In the genomic region with DNA sequence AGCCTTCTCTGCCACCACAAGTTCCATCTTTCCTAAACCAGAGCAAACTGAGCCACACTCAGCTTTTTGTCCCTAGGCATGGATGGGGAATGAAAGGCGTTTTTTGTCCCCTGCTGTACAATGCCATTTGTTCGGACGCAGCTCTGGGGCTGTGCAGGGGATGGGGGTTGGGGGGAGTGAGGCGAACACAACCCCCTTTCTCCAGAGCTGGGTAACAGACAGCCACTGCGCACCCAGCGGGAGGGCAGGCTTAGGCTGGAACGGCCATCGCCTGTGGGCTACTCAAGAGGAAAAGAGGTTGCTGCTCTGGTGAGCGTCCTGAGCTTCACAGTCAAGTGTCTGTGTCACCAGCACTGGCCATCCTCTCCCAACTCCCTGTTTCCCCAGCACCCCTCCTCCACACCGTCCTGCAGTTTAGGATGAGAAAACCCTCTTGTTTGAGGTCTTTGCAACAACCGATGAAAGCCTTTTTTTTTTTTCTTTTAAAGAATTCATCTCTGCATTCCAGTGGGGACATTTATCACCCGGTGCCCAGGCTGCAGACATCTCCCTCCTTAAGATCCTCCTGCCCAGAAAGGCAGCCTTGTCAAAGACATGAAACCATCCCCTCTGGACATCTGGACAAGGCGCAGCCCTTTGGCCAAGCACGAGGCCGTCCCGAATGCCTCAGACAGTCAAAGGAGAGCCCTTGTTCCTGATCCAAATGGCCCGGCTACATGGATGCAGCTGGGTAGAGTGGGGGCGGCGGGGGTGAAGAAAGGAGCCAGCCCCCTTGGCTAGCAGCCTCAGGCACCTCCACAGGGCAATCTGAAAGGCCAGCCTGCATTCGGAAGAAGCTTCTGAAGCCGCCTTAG, we compare ENCODE assay signal across 23 cellular contexts.
DNase-seq lines count a peak whose midpoint lies in the region; ATAC-seq and TF ChIP-seq lines count a peak whose summit lies in the region.
"Had no signal": no experiment of that assay in that cellular context is flagged by ENCODE, and none has a peak within 500 bp of the region (broad histone marks: within the 10 kb centered on the region; RNA-seq: fewer than 3 reads in every experiment).

No MANE protein-coding gene starts in this region.

- DNase-seq in NT2/D1 (ENCODE audit: low read depth, low spot score) (no peak), mesothelial cell of epicardium (ENCODE audit: low spot score in 2 of 2, unreplicated experiment in 2 of 2) (no peak), substantia nigra (lab: John Stamatoyannopoulos, UW) (peak; percentile 3 to 85 (median 65)), SKM-1 treated with dmso at 0.1 percent for 144 hours (lab: John Stamatoyannopoulos, UW; ENCODE audit: unreplicated experiment) (no peak), omental fat pad (ENCODE audit: low spot score) (no peak), Caco-2 (no peak), coronary artery (ENCODE audit: low spot score) (no peak)
- DNase-seq: activated CD8-positive, alpha-beta memory T cell treated with anti-CD3 and anti-CD28 coated beads for 24 hours; AML-193; Calu3; erythroblast; gastrocnemius medialis; lower lobe of right lung; naive B cell; NCI-H1694 treated with DMSO at 0.1 percent for 48 hours; PC-3; T1000; thyroid gland had no signal

- H3K9ac ChIP-seq in NT2/D1 (ENCODE audit: insufficient read length, low read depth), result peak overlapping the region; percentile 3

- H3K4me3 Mint-ChIP-seq in mesothelial cell of epicardium (no peak overlapping the region), Caco-2 (ENCODE audit: unreplicated experiment) (no peak overlapping the region)
- H3K4me3 Mint-ChIP-seq: activated naive CD8-positive, alpha-beta T cell; activated T-helper 1 cell treated with anti-CD3 and anti-CD28 coated beads, Interleukin-12 subunit alpha, Interleukin-12 subunit beta, Interleukin-2, Interleukin-4 antibody, amounts not matched to agents 30 ng/mL and 10 ng/mL and 1 ng/mL, durations not matched to agents 14 hours and 24 hours and 36 hours had no signal

- H3K27ac ChIP-seq in gastroesophageal sphincter, result no peak overlapping the region
- peak overlapping the region; percentile 88 for H3K27ac ChIP-seq in substantia nigra (ENCODE audit: low read depth, low read length, poor library complexity, severe bottlenecking)
- no peak overlapping the region for H3K27ac ChIP-seq in coronary artery
- H3K27ac ChIP-seq: breast epithelium, gastrocnemius medialis, lower lobe of right lung, thyroid gland had no signal

- H3K9me3 Mint-ChIP-seq in mesothelial cell of epicardium (peaks cover 19% of the 10 kb centered on the region), Caco-2 (ENCODE audit: unreplicated experiment) (no peaks in the 10 kb centered on the region)
- H3K9me3 Mint-ChIP-seq: activated T-helper 1 cell treated with anti-CD3 and anti-CD28 coated beads, Interleukin-12 subunit alpha, Interleukin-12 subunit beta, Interleukin-2, Interleukin-4 antibody, amounts not matched to agents 30 ng/mL and 10 ng/mL and 1 ng/mL, durations not matched to agents 14 hours and 24 hours and 36 hours had no signal

- H3K27ac Mint-ChIP-seq in mesothelial cell of epicardium (peak overlapping the region; percentile 30), Caco-2 (ENCODE audit: unreplicated experiment) (no peak overlapping the region)
- H3K27ac Mint-ChIP-seq: activated naive CD8-positive, alpha-beta T cell; activated T-helper 1 cell treated with anti-CD3 and anti-CD28 coated beads, Interleukin-12 subunit alpha, Interleukin-12 subunit beta, Interleukin-2, Interleukin-4 antibody, amounts not matched to agents 30 ng/mL and 10 ng/mL and 1 ng/mL, durations not matched to agents 14 hours and 24 hours and 36 hours; naive B cell had no signal

- WGBS in gastroesophageal sphincter (ENCODE audit: low coverage in 1 of 2), 2 donors, result 70% methylated on average over 6 of the region's 21 CpGs; no CpG with 5 or more reads in 1 of the 2 donors

- H3K4me3 ChIP-seq in NT2/D1 (ENCODE audit: insufficient read length, low read depth), result no peak overlapping the region
- H3K4me3 ChIP-seq in gastroesophageal sphincter, result no peak overlapping the region
- H3K4me3 ChIP-seq in Caco-2 (ENCODE audit: low read depth, low read length), result no peak overlapping the region
- H3K4me3 ChIP-seq in coronary artery, result no peak overlapping the region
- H3K4me3 ChIP-seq: breast epithelium, gastrocnemius medialis, K562, lower lobe of right lung, thyroid gland had no signal

- BruUV-seq in Caco-2 (replicated peaks; lab: Mats Ljungman, UMichigan), result no TSS peak

- no peak for TF ChIP-seq EP300 in gastroesophageal sphincter (IDR thresholded peaks at IDR 0.05)

- peak; percentile 26 for ATAC-seq in gastroesophageal sphincter
- no peak for ATAC-seq in omental fat pad (ENCODE audit: low FRiP score)
- ATAC-seq: gastrocnemius medialis, K562, PC-3 had no signal

- no peak for TF ChIP-seq POLR2A in gastroesophageal sphincter (IDR thresholded peaks at IDR 0.05)

- H3K9me3 ChIP-seq in NT2/D1 (ENCODE audit: insufficient read depth, low read length) (peaks cover 13% of the 10 kb centered on the region; the same call in 1 of the 2 replicates), gastroesophageal sphincter (no peaks in the 10 kb centered on the region), Caco-2 (no peaks in the 10 kb centered on the region)
- H3K9me3 ChIP-seq: gastrocnemius medialis, lower lobe of right lung, thyroid gland had no signal

- H3K36me3 Mint-ChIP-seq in mesothelial cell of epicardium, result no peaks in the 10 kb centered on the region
- H3K36me3 Mint-ChIP-seq in Caco-2 (ENCODE audit: insufficient read depth, unreplicated experiment), result no peaks in the 10 kb centered on the region
- H3K36me3 Mint-ChIP-seq: activated naive CD8-positive, alpha-beta T cell; naive B cell had no signal

- intact Hi-C loops in Caco-2 (cut with micrococcal nuclease; ENCODE audit: unreplicated experiment), result no loop called here

- no peaks in the 10 kb centered on the region for H3K27me3 Mint-ChIP-seq in mesothelial cell of epicardium (ENCODE audit: low read depth)
- H3K27me3 Mint-ChIP-seq in Caco-2 (ENCODE audit: insufficient read depth, unreplicated experiment), result no peaks in the 10 kb centered on the region
- H3K27me3 Mint-ChIP-seq: activated naive CD8-positive, alpha-beta T cell had no signal

- H3K4me1 ChIP-seq in NT2/D1 (ENCODE audit: insufficient read depth, insufficient read length) (peaks cover 2% of the 10 kb centered on the region), gastroesophageal sphincter (no peaks in the 10 kb centered on the region), Caco-2 (no peaks in the 10 kb centered on the region)
- H3K4me1 ChIP-seq: breast epithelium, gastrocnemius medialis, lower lobe of right lung had no signal

- H3K36me3 ChIP-seq in NT2/D1 (ENCODE audit: insufficient read depth, insufficient read length, low read length) (no peaks in the 10 kb centered on the region), gastroesophageal sphincter (no peaks in the 10 kb centered on the region), Caco-2 (ENCODE audit: control insufficient read depth, insufficient read depth, low read length) (no peaks in the 10 kb centered on the region)
- H3K36me3 ChIP-seq: breast epithelium, gastrocnemius medialis, lower lobe of right lung, thyroid gland had no signal

- POLR2A ChIA-PET in Caco-2 (lab: Charles Lee), result no interaction called here

- H3K4me1 Mint-ChIP-seq in mesothelial cell of epicardium (peaks cover 14% of the 10 kb centered on the region), Caco-2 (ENCODE audit: low read depth, unreplicated experiment) (no peaks in the 10 kb centered on the region)
- H3K4me1 Mint-ChIP-seq: naive B cell had no signal

- H3K27me3 ChIP-seq in NT2/D1 (ENCODE audit: insufficient read depth, insufficient read length) (no peaks in the 10 kb centered on the region), gastroesophageal sphincter (no peaks in the 10 kb centered on the region), Caco-2 (replicated peaks; ENCODE audit: control insufficient read depth, insufficient read depth, low read length) (no peaks in the 10 kb centered on the region)
- H3K27me3 ChIP-seq: gastrocnemius medialis, thyroid gland had no signal

- CTCF ChIA-PET in Caco-2 (lab: Charles Lee), result no interaction called here

- TF ChIP-seq CTCF in gastroesophageal sphincter (IDR thresholded peaks at IDR 0.05), result no peak
- no peak for TF ChIP-seq CTCF in mesothelial cell of epicardium (IDR thresholded peaks at IDR 0.05; ENCODE audit: unreplicated experiment)
- no peak for TF ChIP-seq CTCF in omental fat pad (IDR thresholded peaks at IDR 0.05)
- TF ChIP-seq CTCF in Caco-2 (IDR thresholded peaks at IDR 0.05; ENCODE audit: insufficient read depth in 1 of 2, low read depth in 1 of 2, low read length in 1 of 2, severe bottlenecking in 1 of 2, unreplicated experiment in 1 of 2), result no peak
- TF ChIP-seq CTCF in coronary artery (IDR thresholded peaks at IDR 0.05), result no peak

Comparison
In these comparisons a context has a peak if more than half of its experiments do, and no peak if none do; other contexts are left out.
1. DNase-seq: peak in substantia nigra (49 of 49); none in NT2/D1 (single experiment), mesothelial cell of epicardium (0 of 2), SKM-1 treated with dmso at 0.1 percent for 144 hours (single experiment), omental fat pad (single experiment), Caco-2 (0 of 2) and coronary artery (single experiment).